1 cellular context compared by ENCODE assay signal in the genomic region with DNA sequence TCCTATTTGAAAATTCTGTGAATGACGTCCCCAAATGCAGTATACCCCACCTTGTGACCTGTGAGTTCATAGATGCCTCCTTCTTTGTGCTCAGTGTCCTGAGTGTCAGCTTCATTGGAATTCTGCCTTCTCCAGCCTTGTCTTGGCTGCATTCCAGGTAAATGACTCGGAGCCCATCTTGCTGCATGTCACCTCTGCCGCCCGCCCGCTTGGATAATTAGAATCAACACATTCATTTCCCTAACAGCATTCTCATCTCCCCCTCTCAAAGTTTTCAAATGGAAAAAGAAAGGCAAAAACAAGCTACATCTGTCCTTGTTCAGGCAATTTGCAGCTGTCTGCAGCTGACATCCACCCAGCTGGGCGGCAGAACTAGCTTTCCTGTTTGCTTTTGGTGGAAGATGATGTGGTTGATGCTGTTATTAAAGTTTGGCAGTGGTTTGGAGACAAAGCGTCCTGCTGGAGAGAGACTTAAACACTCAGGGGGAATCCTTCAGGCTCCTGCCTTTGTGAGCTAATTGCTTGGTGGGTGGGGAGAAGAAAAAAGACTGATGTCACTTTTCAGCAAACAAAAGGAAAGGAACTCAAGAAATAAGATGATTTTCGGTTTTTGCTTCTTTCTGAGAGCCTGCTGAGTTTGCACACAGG.
TF ChIP-seq lines count a peak whose summit lies in the region.

No MANE protein-coding gene starts in this region.

TF ChIP-seq in HEK293, 187 proteins besides CTCF, POLR2A, EP300 and RAD21 (continued from another document and continues in another):
- TF ChIP-seq, protein P1, sequence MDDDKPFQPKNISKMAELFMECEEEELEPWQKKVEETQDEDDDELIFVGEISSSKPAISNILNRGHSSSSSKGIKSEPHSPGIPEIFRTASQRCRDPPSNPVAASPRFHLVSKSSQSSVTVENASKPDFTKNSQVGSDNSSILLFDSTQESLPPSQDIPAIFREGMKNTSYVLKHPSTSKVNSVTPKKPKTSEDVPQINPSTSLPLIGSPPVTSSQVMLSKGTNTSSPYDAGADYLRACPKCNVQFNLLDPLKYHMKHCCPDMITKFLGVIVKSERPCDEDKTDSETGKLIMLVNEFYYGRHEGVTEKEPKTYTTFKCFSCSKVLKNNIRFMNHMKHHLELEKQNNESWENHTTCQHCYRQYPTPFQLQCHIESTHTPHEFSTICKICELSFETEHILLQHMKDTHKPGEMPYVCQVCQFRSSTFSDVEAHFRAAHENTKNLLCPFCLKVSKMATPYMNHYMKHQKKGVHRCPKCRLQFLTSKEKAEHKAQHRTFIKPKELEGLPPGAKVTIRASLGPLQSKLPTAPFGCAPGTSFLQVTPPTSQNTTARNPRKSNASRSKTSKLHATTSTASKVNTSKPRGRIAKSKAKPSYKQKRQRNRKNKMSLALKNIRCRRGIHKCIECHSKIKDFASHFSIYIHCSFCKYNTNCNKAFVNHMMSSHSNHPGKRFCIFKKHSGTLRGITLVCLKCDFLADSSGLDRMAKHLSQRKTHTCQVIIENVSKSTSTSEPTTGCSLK (tag by site-specific recombination; IDR thresholded peaks at IDR 0.05): no peak
- TF ChIP-seq ZNF221 (tag by site-specific recombination; IDR thresholded peaks at IDR 0.05; ENCODE audit: borderline replicate concordance) (no peak), GLIS2 (tag by site-specific recombination; IDR thresholded peaks at IDR 0.05) (no peak), ZFP69B (tag by site-specific recombination; IDR thresholded peaks at IDR 0.05) (no peak), ZNF747 (tag by site-specific recombination; IDR thresholded peaks at IDR 0.05) (no peak), ZNF830 (tag by site-specific recombination; IDR thresholded peaks at IDR 0.05; ENCODE audit: low read depth) (no peak), ZNF514 (tag by site-specific recombination; IDR thresholded peaks at IDR 0.05) (no peak), ZNF114 (tag by site-specific recombination; IDR thresholded peaks at IDR 0.05) (no peak), ZNF791 (tag by site-specific recombination; IDR thresholded peaks at IDR 0.05) (no peak), ZNF501 (tag by site-specific recombination; IDR thresholded peaks at IDR 0.05) (no peak), ZNF24 (tag by site-specific recombination; IDR thresholded peaks at IDR 0.05) (no peak), ZNF174 (tag by site-specific recombination; IDR thresholded peaks at IDR 0.05) (no peak), ZNF664 (tag by site-specific recombination; IDR thresholded peaks at IDR 0.05) (no peak), ZNF629 (tag by site-specific recombination; IDR thresholded peaks at IDR 0.05) (peak; percentile 76), ZNF274 (IDR thresholded peaks at IDR 0.05; ENCODE audit: low read length) (no peak), ZNF274 (tag by site-specific recombination; IDR thresholded peaks at IDR 0.05; ENCODE audit: borderline replicate concordance) (no peak), ZNF16 (tag by site-specific recombination; IDR thresholded peaks at IDR 0.05; ENCODE audit: low read depth) (no peak), ZNF175 (tag by site-specific recombination; IDR thresholded peaks at IDR 0.05) (no peak), ZNF214 (tag by site-specific recombination; IDR thresholded peaks at IDR 0.05; ENCODE audit: borderline replicate concordance) (no peak), ZNF571 (tag by site-specific recombination; IDR thresholded peaks at IDR 0.05) (no peak), ZNF366 (tag by site-specific recombination; conservative IDR thresholded peaks at IDR 0.05) (peak; percentile 36), ZNF843 (tag by site-specific recombination; IDR thresholded peaks at IDR 0.05) (no peak), ZNF223 (tag by site-specific recombination; IDR thresholded peaks at IDR 0.05) (no peak), ZNF560 (tag by site-specific recombination; IDR thresholded peaks at IDR 0.05; ENCODE audit: borderline replicate concordance) (no peak), ZNF140 (tag by site-specific recombination; IDR thresholded peaks at IDR 0.05) (no peak), ZNF624 (tag by site-specific recombination; IDR thresholded peaks at IDR 0.05) (no peak), HOXC10 (CRISPR knock-in tag; IDR thresholded peaks at IDR 0.05) (no peak), GLI4 (tag by site-specific recombination; IDR thresholded peaks at IDR 0.05) (no peak), ZNF555 (tag by site-specific recombination; conservative IDR thresholded peaks at IDR 0.05) (no peak), ZNF544 (tag by site-specific recombination; IDR thresholded peaks at IDR 0.05) (no peak), REPIN1 (tag by site-specific recombination; IDR thresholded peaks at IDR 0.05; ENCODE audit: low read depth) (no peak), BCL11B (tag by site-specific recombination; IDR thresholded peaks at IDR 0.05; ENCODE audit: low read depth) (no peak), KLF10 (tag by site-specific recombination; IDR thresholded peaks at IDR 0.05) (no peak), ZNF658 (tag by site-specific recombination; IDR thresholded peaks at IDR 0.05) (no peak), OSR2 (tag by site-specific recombination; IDR thresholded peaks at IDR 0.05) (no peak), YY2 (tag by site-specific recombination; IDR thresholded peaks at IDR 0.05) (no peak), ZSCAN16 (tag by site-specific recombination; IDR thresholded peaks at IDR 0.05) (no peak), ZFP41 (tag by site-specific recombination; IDR thresholded peaks at IDR 0.05; ENCODE audit: borderline replicate concordance) (no peak), SALL2 (tag by site-specific recombination; IDR thresholded peaks at IDR 0.05; ENCODE audit: borderline replicate concordance) (no peak), ZNF423 (tag by site-specific recombination; IDR thresholded peaks at IDR 0.05) (no peak), ZNF433 (tag by site-specific recombination; IDR thresholded peaks at IDR 0.05; ENCODE audit: low read depth) (no peak), ZNF155 (tag by site-specific recombination; IDR thresholded peaks at IDR 0.05) (no peak), ZNF660 (tag by site-specific recombination; IDR thresholded peaks at IDR 0.05) (no peak; the same call in none of the 2 replicates), ZFHX2 (tag by site-specific recombination; conservative IDR thresholded peaks at IDR 0.05) (no peak)
- TF ChIP-seq, protein P2, sequence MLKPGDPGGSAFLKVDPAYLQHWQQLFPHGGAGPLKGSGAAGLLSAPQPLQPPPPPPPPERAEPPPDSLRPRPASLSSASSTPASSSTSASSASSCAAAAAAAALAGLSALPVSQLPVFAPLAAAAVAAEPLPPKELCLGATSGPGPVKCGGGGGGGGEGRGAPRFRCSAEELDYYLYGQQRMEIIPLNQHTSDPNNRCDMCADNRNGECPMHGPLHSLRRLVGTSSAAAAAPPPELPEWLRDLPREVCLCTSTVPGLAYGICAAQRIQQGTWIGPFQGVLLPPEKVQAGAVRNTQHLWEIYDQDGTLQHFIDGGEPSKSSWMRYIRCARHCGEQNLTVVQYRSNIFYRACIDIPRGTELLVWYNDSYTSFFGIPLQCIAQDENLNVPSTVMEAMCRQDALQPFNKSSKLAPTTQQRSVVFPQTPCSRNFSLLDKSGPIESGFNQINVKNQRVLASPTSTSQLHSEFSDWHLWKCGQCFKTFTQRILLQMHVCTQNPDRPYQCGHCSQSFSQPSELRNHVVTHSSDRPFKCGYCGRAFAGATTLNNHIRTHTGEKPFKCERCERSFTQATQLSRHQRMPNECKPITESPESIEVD (tag by site-specific recombination; IDR thresholded peaks at IDR 0.05): no peak
- TF ChIP-seq, protein P3, sequence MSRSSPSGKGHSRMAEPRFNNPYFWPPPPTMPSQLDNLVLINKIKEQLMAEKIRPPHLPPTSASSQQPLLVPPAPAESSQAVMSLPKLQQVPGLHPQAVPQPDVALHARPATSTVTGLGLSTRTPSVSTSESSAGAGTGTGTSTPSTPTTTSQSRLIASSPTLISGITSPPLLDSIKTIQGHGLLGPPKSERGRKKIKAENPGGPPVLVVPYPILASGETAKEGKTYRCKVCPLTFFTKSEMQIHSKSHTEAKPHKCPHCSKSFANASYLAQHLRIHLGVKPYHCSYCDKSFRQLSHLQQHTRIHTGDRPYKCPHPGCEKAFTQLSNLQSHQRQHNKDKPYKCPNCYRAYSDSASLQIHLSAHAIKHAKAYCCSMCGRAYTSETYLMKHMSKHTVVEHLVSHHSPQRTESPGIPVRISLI (tag by site-specific recombination; IDR thresholded peaks at IDR 0.05): no peak
- TF ChIP-seq, protein P4, sequence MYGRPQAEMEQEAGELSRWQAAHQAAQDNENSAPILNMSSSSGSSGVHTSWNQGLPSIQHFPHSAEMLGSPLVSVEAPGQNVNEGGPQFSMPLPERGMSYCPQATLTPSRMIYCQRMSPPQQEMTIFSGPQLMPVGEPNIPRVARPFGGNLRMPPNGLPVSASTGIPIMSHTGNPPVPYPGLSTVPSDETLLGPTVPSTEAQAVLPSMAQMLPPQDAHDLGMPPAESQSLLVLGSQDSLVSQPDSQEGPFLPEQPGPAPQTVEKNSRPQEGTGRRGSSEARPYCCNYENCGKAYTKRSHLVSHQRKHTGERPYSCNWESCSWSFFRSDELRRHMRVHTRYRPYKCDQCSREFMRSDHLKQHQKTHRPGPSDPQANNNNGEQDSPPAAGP (tag by site-specific recombination; IDR thresholded peaks at IDR 0.05): no peak
- TF ChIP-seq, protein P5, sequence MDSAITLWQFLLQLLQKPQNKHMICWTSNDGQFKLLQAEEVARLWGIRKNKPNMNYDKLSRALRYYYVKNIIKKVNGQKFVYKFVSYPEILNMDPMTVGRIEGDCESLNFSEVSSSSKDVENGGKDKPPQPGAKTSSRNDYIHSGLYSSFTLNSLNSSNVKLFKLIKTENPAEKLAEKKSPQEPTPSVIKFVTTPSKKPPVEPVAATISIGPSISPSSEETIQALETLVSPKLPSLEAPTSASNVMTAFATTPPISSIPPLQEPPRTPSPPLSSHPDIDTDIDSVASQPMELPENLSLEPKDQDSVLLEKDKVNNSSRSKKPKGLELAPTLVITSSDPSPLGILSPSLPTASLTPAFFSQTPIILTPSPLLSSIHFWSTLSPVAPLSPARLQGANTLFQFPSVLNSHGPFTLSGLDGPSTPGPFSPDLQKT (IDR thresholded peaks at IDR 0.05; ENCODE audit: borderline replicate concordance, low read depth, low read length): no peak
- TF ChIP-seq, protein P6, sequence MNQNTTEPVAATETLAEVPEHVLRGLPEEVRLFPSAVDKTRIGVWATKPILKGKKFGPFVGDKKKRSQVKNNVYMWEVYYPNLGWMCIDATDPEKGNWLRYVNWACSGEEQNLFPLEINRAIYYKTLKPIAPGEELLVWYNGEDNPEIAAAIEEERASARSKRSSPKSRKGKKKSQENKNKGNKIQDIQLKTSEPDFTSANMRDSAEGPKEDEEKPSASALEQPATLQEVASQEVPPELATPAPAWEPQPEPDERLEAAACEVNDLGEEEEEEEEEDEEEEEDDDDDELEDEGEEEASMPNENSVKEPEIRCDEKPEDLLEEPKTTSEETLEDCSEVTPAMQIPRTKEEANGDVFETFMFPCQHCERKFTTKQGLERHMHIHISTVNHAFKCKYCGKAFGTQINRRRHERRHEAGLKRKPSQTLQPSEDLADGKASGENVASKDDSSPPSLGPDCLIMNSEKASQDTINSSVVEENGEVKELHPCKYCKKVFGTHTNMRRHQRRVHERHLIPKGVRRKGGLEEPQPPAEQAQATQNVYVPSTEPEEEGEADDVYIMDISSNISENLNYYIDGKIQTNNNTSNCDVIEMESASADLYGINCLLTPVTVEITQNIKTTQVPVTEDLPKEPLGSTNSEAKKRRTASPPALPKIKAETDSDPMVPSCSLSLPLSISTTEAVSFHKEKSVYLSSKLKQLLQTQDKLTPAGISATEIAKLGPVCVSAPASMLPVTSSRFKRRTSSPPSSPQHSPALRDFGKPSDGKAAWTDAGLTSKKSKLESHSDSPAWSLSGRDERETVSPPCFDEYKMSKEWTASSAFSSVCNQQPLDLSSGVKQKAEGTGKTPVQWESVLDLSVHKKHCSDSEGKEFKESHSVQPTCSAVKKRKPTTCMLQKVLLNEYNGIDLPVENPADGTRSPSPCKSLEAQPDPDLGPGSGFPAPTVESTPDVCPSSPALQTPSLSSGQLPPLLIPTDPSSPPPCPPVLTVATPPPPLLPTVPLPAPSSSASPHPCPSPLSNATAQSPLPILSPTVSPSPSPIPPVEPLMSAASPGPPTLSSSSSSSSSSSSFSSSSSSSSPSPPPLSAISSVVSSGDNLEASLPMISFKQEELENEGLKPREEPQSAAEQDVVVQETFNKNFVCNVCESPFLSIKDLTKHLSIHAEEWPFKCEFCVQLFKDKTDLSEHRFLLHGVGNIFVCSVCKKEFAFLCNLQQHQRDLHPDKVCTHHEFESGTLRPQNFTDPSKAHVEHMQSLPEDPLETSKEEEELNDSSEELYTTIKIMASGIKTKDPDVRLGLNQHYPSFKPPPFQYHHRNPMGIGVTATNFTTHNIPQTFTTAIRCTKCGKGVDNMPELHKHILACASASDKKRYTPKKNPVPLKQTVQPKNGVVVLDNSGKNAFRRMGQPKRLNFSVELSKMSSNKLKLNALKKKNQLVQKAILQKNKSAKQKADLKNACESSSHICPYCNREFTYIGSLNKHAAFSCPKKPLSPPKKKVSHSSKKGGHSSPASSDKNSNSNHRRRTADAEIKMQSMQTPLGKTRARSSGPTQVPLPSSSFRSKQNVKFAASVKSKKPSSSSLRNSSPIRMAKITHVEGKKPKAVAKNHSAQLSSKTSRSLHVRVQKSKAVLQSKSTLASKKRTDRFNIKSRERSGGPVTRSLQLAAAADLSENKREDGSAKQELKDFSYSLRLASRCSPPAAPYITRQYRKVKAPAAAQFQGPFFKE (tag by site-specific recombination; IDR thresholded peaks at IDR 0.05; ENCODE audit: borderline replicate concordance): no peak
- TF ChIP-seq, protein P7, sequence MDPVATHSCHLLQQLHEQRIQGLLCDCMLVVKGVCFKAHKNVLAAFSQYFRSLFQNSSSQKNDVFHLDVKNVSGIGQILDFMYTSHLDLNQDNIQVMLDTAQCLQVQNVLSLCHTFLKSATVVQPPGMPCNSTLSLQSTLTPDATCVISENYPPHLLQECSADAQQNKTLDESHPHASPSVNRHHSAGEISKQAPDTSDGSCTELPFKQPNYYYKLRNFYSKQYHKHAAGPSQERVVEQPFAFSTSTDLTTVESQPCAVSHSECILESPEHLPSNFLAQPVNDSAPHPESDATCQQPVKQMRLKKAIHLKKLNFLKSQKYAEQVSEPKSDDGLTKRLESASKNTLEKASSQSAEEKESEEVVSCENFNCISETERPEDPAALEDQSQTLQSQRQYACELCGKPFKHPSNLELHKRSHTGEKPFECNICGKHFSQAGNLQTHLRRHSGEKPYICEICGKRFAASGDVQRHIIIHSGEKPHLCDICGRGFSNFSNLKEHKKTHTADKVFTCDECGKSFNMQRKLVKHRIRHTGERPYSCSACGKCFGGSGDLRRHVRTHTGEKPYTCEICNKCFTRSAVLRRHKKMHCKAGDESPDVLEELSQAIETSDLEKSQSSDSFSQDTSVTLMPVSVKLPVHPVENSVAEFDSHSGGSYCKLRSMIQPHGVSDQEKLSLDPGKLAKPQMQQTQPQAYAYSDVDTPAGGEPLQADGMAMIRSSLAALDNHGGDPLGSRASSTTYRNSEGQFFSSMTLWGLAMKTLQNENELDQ (tag by site-specific recombination; IDR thresholded peaks at IDR 0.05; ENCODE audit: low read depth): no peak
- TF ChIP-seq, protein P8, sequence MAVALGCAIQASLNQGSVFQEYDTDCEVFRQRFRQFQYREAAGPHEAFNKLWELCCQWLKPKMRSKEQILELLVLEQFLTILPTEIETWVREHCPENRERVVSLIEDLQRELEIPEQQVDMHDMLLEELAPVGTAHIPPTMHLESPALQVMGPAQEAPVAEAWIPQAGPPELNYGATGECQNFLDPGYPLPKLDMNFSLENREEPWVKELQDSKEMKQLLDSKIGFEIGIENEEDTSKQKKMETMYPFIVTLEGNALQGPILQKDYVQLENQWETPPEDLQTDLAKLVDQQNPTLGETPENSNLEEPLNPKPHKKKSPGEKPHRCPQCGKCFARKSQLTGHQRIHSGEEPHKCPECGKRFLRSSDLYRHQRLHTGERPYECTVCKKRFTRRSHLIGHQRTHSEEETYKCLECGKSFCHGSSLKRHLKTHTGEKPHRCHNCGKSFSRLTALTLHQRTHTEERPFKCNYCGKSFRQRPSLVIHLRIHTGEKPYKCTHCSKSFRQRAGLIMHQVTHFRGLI (tag by site-specific recombination; IDR thresholded peaks at IDR 0.05): no peak
